ENCODE assay signal across 33 cellular contexts in the genomic region with DNA sequence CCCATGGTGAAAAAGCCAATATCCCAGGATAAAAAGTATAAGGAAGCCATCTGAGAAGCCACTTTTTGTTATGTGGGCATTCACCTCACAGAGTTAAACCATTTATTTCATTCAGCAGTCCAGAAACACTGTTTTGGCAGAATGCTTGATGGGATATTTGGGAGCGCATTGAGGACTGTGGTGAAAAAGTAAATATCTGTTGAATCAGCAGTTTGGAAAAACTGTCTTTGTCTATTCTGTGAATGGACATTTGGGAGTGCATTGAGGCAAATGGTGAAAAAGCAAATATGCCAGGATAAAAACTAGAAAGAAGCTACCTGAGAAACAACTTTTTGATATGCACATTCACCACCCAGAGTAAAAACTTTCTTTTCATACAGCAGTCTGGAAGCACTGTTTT.
"Had no signal": no experiment of that assay in that cellular context is flagged by ENCODE, and none has a peak within 500 bp of the region (broad histone marks: within the 10 kb centered on the region; RNA-seq: fewer than 3 reads in every experiment).

No MANE protein-coding gene starts in this region.

- DNase-seq: activated effector memory CD4-positive, alpha-beta T cell treated with anti-CD3 and anti-CD28 coated beads, Interleukin-2, amount 50 U/mL, for 16 hours; activated effector memory CD4-positive, alpha-beta T cell treated with Interleukin-2 at 50 U/mL for 16 hours; activated gamma-delta T cell; activated gamma-delta T cell treated with Interleukin-2 at 50 U/mL for 16 hours; activated naive CD4-positive, alpha-beta T cell; activated naive CD4-positive, alpha-beta T cell treated with anti-CD3 and anti-CD28 coated beads for 36 hours; activated naive CD4-positive, alpha-beta T cell treated with anti-CD3 and anti-CD28 coated beads, Interleukin-2, amount 10 ng/mL, durations not matched to agents 7 days and 5 days; activated naive CD4-positive, alpha-beta T cell treated with anti-CD3 and anti-CD28 coated beads, Interleukin-2, amount 50 U/mL, for 16 hours; activated naive CD4-positive, alpha-beta T cell treated with Interleukin-2 at 50 U/mL for 16 hours; activated naive CD8-positive, alpha-beta T cell treated with anti-CD3 and anti-CD28 coated beads for 36 hours; activated naive CD8-positive, alpha-beta T cell treated with anti-CD3 and anti-CD28 coated beads, Interleukin-2, amount 10 ng/mL, durations not matched to agents 7 days and 5 days; activated naive CD8-positive, alpha-beta T cell treated with anti-CD3 and anti-CD28 coated beads, Interleukin-2, amount 50 U/mL, for 24 hours; activated T-cell treated with anti-CD3 and anti-CD28 coated beads, Interleukin-2, amount 50 U/mL, for 4 hours; activated T-cell treated with anti-CD3 and anti-CD28 coated beads, Interleukin-2, amount 50 U/mL, for 48 hours; activated T-cell treated with anti-CD3 and anti-CD28 coated beads, Interleukin-2, amount 50 U/mL, for 72 hours; adrenal gland; amniotic stem cell; amygdala; anterior cingulate cortex; aorta; body of pancreas; brain microvascular endothelial cell; caudate nucleus; central memory CD4-positive, alpha-beta T cell; cerebellar nuclear complex had no signal

- H3K36me3 ChIP-seq: adrenal gland, ascending aorta, brain microvascular endothelial cell, breast epithelium, cardiac muscle cell had no signal

- FAIRE-seq: astrocyte, bronchial epithelial cell, colon had no signal

- H3K4me3 ChIP-seq: adrenal gland, ascending aorta, body of pancreas, breast epithelium, cardiac muscle cell had no signal

- H3K4me1 ChIP-seq: adrenal gland, ascending aorta, body of pancreas, breast epithelium had no signal

- H3K27me3 ChIP-seq: adrenal gland, ascending aorta, body of pancreas, brain microvascular endothelial cell, breast epithelium, cardiac muscle cell had no signal

- ATAC-seq: activated naive CD4-positive, alpha-beta T cell treated with anti-CD3 and anti-CD28 coated beads, Interleukin-2, amount 50 U/mL, for 72 hours; activated naive CD8-positive, alpha-beta T cell treated with anti-CD3 and anti-CD28 coated beads, Interleukin-2, amount 50 U/mL, for 24 hours; activated T-cell treated with anti-CD3 and anti-CD28 coated beads, Interleukin-2, amount 50 U/mL, for 4 hours; activated T-cell treated with anti-CD3 and anti-CD28 coated beads, Interleukin-2, amount 50 U/mL, for 72 hours; activated T-helper 17 cell treated with anti-CD3 and anti-CD28 coated beads, Interleukin-2, amount 50 U/mL, for 72 hours; body of pancreas had no signal

- H3K27ac ChIP-seq: adrenal gland, ascending aorta, body of pancreas, brain microvascular endothelial cell, breast epithelium, cardiac muscle cell had no signal
